Comparison of ENCODE assay signal across 9 cellular contexts in genomic region chr1:228736844-228737415, GRCh38. TPM values are rescaled to one million over a fixed set of nuclear protein-coding genes. Genes with fewer than 3 reads are reported as not detected.
A peak's percentile ranks its signal among the peaks of the same experiment; 100 is the strongest.
DNase-seq lines count a peak whose midpoint lies in the region; ATAC-seq and TF ChIP-seq lines count a peak whose summit lies in the region.
"Had no signal": no experiment of that assay in that cellular context is flagged by ENCODE, and none has a peak within 500 bp of the region (broad histone marks: within the 10 kb centered on the region; RNA-seq: fewer than 3 reads in every experiment).

No MANE protein-coding gene starts in this region.

- peaks cover 26% of the 10 kb centered on the region for H3K4me1 Mint-ChIP-seq in activated naive CD4-positive, alpha-beta T cell treated with anti-CD3 and anti-CD28 coated beads, Interleukin-2, amount 50 U/mL, for 24 hours
- H3K4me1 Mint-ChIP-seq in naive thymus-derived CD8-positive, alpha-beta T cell = peaks cover 0 to 18% (median 13%) of the 10 kb centered on the region in 4 donors

- DNase-seq in activated naive CD4-positive, alpha-beta T cell treated with anti-CD3 and anti-CD28 coated beads, Interleukin-2, amount 50 U/mL, for 16 hours = no peak
- no peak for DNase-seq in naive thymus-derived CD8-positive, alpha-beta T cell
- no peak for DNase-seq in upper lobe of right lung
- no peak for DNase-seq in PC-3
- no peak for DNase-seq in NCI-H2196 treated with DMSO at 0.1 percent for 48 hours (lab: John Stamatoyannopoulos, UW; ENCODE audit: unreplicated experiment)
- no peak for DNase-seq in stimulated activated CD4-positive, alpha-beta T cell treated with anti-CD3 and anti-CD28 coated beads, Interleukin-2, amount 100 ng/mL, for 48 hours

- H3K9me3 ChIP-seq in duodenal mucosa (ENCODE audit: control insufficient read depth in 1 of 2, low read length in 2 of 2) (no peaks in the 10 kb centered on the region), upper lobe of right lung (no peaks in the 10 kb centered on the region), PC-3 (ENCODE audit: low read length) (no peaks in the 10 kb centered on the region)
- H3K9me3 ChIP-seq: SJCRH30 had no signal

- H3K9ac ChIP-seq in duodenal mucosa (ENCODE audit: low read depth in 1 of 2, low read length in 2 of 2) = peak overlapping the region; percentile 44 to 92
- no peak overlapping the region for H3K9ac ChIP-seq in PC-3 (ENCODE audit: low read length)

- H3K27me3 ChIP-seq in duodenal mucosa (ENCODE audit: control insufficient read depth in 1 of 2, insufficient read depth in 2 of 2, low read length in 2 of 2) = no peaks in the 10 kb centered on the region
- H3K27me3 ChIP-seq in upper lobe of right lung = no peaks in the 10 kb centered on the region
- peaks cover 91% of the 10 kb centered on the region for H3K27me3 ChIP-seq in PC-3 (ENCODE audit: low read length)
- H3K27me3 ChIP-seq: SJCRH30 had no signal

- H3K4me1 ChIP-seq in duodenal mucosa (ENCODE audit: control insufficient read depth in 1 of 2, insufficient read depth in 2 of 2, low read length in 2 of 2) (peaks cover 5 to 24% of the 10 kb centered on the region in 2 donors), upper lobe of right lung (peaks cover 35% of the 10 kb centered on the region), PC-3 (ENCODE audit: insufficient read depth, low read length) (peaks cover 11% of the 10 kb centered on the region)

- no peak overlapping the region for H3K27ac Mint-ChIP-seq in activated naive CD4-positive, alpha-beta T cell treated with anti-CD3 and anti-CD28 coated beads, Interleukin-2, amount 50 U/mL, for 24 hours
- H3K27ac Mint-ChIP-seq in naive thymus-derived CD8-positive, alpha-beta T cell = peak overlapping the region in 3 of 10 donors; percentile 18 to 72 (median 68)

- no peaks in the 10 kb centered on the region for H3K9me2 ChIP-seq in PC-3 (replicated peaks; ENCODE audit: low read length)

- H3K9me3 Mint-ChIP-seq in activated naive CD4-positive, alpha-beta T cell treated with anti-CD3 and anti-CD28 coated beads, Interleukin-2, amount 50 U/mL, for 24 hours = no peaks in the 10 kb centered on the region
- H3K9me3 Mint-ChIP-seq in naive thymus-derived CD8-positive, alpha-beta T cell = no peaks in the 10 kb centered on the region

- no peak for ATAC-seq in naive thymus-derived CD8-positive, alpha-beta T cell
- ATAC-seq in upper lobe of right lung (no peak), PC-3 (no peak)

- TF ChIP-seq CTCF in upper lobe of right lung (IDR thresholded peaks at IDR 0.05) (no peak), PC-3 (conservative IDR thresholded peaks at IDR 0.05; ENCODE audit: low read depth, low read length) (no peak)

- H3K27ac ChIP-seq in duodenal mucosa (ENCODE audit: low read depth, low read length) (no peak overlapping the region), upper lobe of right lung (peak overlapping the region; percentile 89), PC-3 (ENCODE audit: low read length) (no peak overlapping the region)
- H3K27ac ChIP-seq: SJCRH30 had no signal

- H3F3A ChIP-seq in PC-3 (ENCODE audit: low read length, unreplicated experiment) = no peaks in the 10 kb centered on the region

- no TSS peak for BruUV-seq in PC-3 (replicated peaks; lab: Mats Ljungman, UMichigan)

- peak overlapping the region; percentile 72 to 86 for H3K4me3 ChIP-seq in duodenal mucosa (ENCODE audit: low read depth in 1 of 2, low read length in 2 of 2)
- peak overlapping the region; percentile 77 for H3K4me3 ChIP-seq in upper lobe of right lung
- no peak overlapping the region for H3K4me3 ChIP-seq in PC-3 (ENCODE audit: low read length)

- no peak overlapping the region for H3K4me2 ChIP-seq in PC-3 (ENCODE audit: low read length)

- H3K36me3 Mint-ChIP-seq in activated naive CD4-positive, alpha-beta T cell treated with anti-CD3 and anti-CD28 coated beads, Interleukin-2, amount 50 U/mL, for 24 hours = no peaks in the 10 kb centered on the region
- H3K36me3 Mint-ChIP-seq in naive thymus-derived CD8-positive, alpha-beta T cell = no peaks in the 10 kb centered on the region

- POLR2A ChIA-PET in naive thymus-derived CD8-positive, alpha-beta T cell (lab: Charles Lee) = interaction anchor here (1.0 to 2.4 kb wide), 3 partner anchors 490 to 517 kb away, joined by 3 to 10 read pairs (median 5); no protein-coding TSS in a partner anchor
- POLR2A ChIA-PET in PC-3 (lab: Charles Lee; ENCODE audit: unreplicated experiment) = no interaction called here

- peaks cover 0 to 24% of the 10 kb centered on the region in 2 donors for H3K36me3 ChIP-seq in duodenal mucosa (ENCODE audit: control insufficient read depth in 1 of 2, insufficient read depth in 2 of 2, low read length in 2 of 2)
- H3K36me3 ChIP-seq in upper lobe of right lung = no peaks in the 10 kb centered on the region
- no peaks in the 10 kb centered on the region for H3K36me3 ChIP-seq in PC-3 (ENCODE audit: low read depth, low read length)
- H3K36me3 ChIP-seq: SJCRH30 had no signal

- intact Hi-C loops in upper lobe of right lung (cut with DNase I) (no loop called here), PC-3 (cut with micrococcal nuclease) (no loop called here)

- H4K20me1 ChIP-seq in PC-3 (ENCODE audit: low read length) = no peaks in the 10 kb centered on the region

- H2AFZ ChIP-seq in PC-3 (ENCODE audit: low read length) = no peak overlapping the region

- peak overlapping the region; percentile 26 for H3K4me3 Mint-ChIP-seq in activated naive CD4-positive, alpha-beta T cell treated with anti-CD3 and anti-CD28 coated beads, Interleukin-2, amount 50 U/mL, for 24 hours
- H3K4me3 Mint-ChIP-seq in naive thymus-derived CD8-positive, alpha-beta T cell = peak overlapping the region in 8 of 10 donors; percentile 18 to 90 (median 69)

- CTCF ChIA-PET in PC-3 (lab: Charles Lee) = no interaction called here

- H3K27me3 Mint-ChIP-seq in activated naive CD4-positive, alpha-beta T cell treated with anti-CD3 and anti-CD28 coated beads, Interleukin-2, amount 50 U/mL, for 24 hours = peaks cover 5% of the 10 kb centered on the region
- peaks cover 2 to 13% (median 6%) of the 10 kb centered on the region in 5 donors for H3K27me3 Mint-ChIP-seq in naive thymus-derived CD8-positive, alpha-beta T cell

- H3K79me2 ChIP-seq in PC-3 (ENCODE audit: low read length) = no peaks in the 10 kb centered on the region

RNA-seq across cellular contexts. Expression of gene RHOU, which starts 1.7 kb away (rescaled TPM):
- total RNA-seq in naive thymus-derived CD8-positive, alpha-beta T cell = under 1 TPM; 0.27 to 0.34 TPM
- polyA plus RNA-seq in naive thymus-derived CD8-positive, alpha-beta T cell = under 1 TPM; 0.14 to 0.44 (median 0.15) TPM
- total RNA-seq in upper lobe of right lung (21.0 TPM), PC-3 (2014; rRNA removed) (0.17 and 0.26 TPM in 2 replicates)

Comparison
In these comparisons a context has a peak if more than half of its experiments do, and no peak if none do; other contexts are left out.
1. RNA of gene RHOU, which starts 1.7 kb away (total RNA-seq): 21.0 TPM in upper lobe of right lung (single experiment); 0.27 to 0.34 TPM in naive thymus-derived CD8-positive, alpha-beta T cell and 0.17 to 0.26 TPM in PC-3; every median in the first group is over 10 times any median in the second.